Comparison of ENCODE assay signal across 11 cellular contexts in genomic region chr7:128827971-128828711, GRCh38. TPM values are rescaled to one million over a fixed set of nuclear protein-coding genes. Genes with fewer than 3 reads are reported as not detected.
A peak's percentile ranks its signal among the peaks of the same experiment; 100 is the strongest.
DNase-seq lines count a peak whose midpoint lies in the region; ATAC-seq lines count a peak whose summit lies in the region.
"Had no signal": no experiment of that assay in that cellular context is flagged by ENCODE, and none has a peak within 500 bp of the region (broad histone marks: within the 10 kb centered on the region; RNA-seq: fewer than 3 reads in every experiment).

No MANE protein-coding gene starts in this region.

- H3K9me3 ChIP-seq in ectodermal cell (ENCODE audit: control insufficient read depth, low read length): no peaks in the 10 kb centered on the region
- no peaks in the 10 kb centered on the region for H3K9me3 ChIP-seq in mesodermal cell (ENCODE audit: control insufficient read depth, low read length)
- no peaks in the 10 kb centered on the region for H3K9me3 ChIP-seq in aorta (ENCODE audit: control insufficient read depth, low read length)

- intact Hi-C loops in aorta (cut with DNase I): loop anchor here in 1 of 2 donors (5.0 kb wide), 1 partner anchor 36 kb away; the partner anchor contains the start of gene CCDC136

- no peaks in the 10 kb centered on the region for H3K36me3 ChIP-seq in ectodermal cell (ENCODE audit: control insufficient read depth, insufficient read depth, low read length)
- no peaks in the 10 kb centered on the region for H3K36me3 ChIP-seq in mesodermal cell (ENCODE audit: control insufficient read depth, insufficient read depth, low read length)
- H3K36me3 ChIP-seq in aorta (ENCODE audit: control insufficient read depth in 1 of 2, insufficient read depth in 2 of 2, low read length in 1 of 2): no peaks in the 10 kb centered on the region

- ATAC-seq in aorta (ENCODE audit: low FRiP score): no peak

- 58 to 68% methylated on average over 10 of the region's 10 CpGs for WGBS in ectodermal cell, 2 experiments
- WGBS in mesodermal cell (ENCODE audit: insufficient coverage in 2 of 2), 2 experiments: 30 to 42% methylated on average over 4 to 8 of the region's 10 CpGs
- WGBS in aorta, 2 donors: 19 to 30% methylated on average over 10 of the region's 10 CpGs

- peaks cover 38% of the 10 kb centered on the region for H3K4me1 ChIP-seq in ectodermal cell (ENCODE audit: control insufficient read depth, insufficient read depth, low read length)
- H3K4me1 ChIP-seq in mesodermal cell (ENCODE audit: control insufficient read depth, insufficient read depth, low read length, poor library complexity, severe bottlenecking): peaks cover 39% of the 10 kb centered on the region
- no peaks in the 10 kb centered on the region for H3K4me1 ChIP-seq in aorta (ENCODE audit: control insufficient read depth in 1 of 2, insufficient read depth in 2 of 2, low read length in 2 of 2)

- DNase-seq in DMS 273 (lab: John Stamatoyannopoulos, UW; ENCODE audit: unreplicated experiment): peak; percentile 42
- no peak for DNase-seq in DMS 273 treated with DMSO at 0.1 percent for 48 hours (lab: John Stamatoyannopoulos, UW)
- DNase-seq in aorta: peak; percentile 68 to 85
- no peak for DNase-seq in COLO668 (lab: John Stamatoyannopoulos, UW; ENCODE audit: unreplicated experiment)
- no peak for DNase-seq in GF-D8 (lab: John Stamatoyannopoulos, UW)
- DNase-seq in pons (ENCODE audit: low spot score): no peak
- DNase-seq: NCI-H2081 treated with DMSO at 0.1 percent for 48 hours had no signal

- H3K27ac ChIP-seq in ectodermal cell (ENCODE audit: insufficient read depth, low read depth, low read length, poor library complexity, severe bottlenecking): peak overlapping the region; percentile 47
- H3K27ac ChIP-seq in mesodermal cell (ENCODE audit: low read depth, low read length, severe bottlenecking): peak overlapping the region; percentile 98
- H3K27ac ChIP-seq in aorta (ENCODE audit: low read depth in 1 of 2, low read length in 2 of 2): peak overlapping the region; percentile 63 to 75
- H3K27ac ChIP-seq: 22Rv1 had no signal

- H3K4me3 ChIP-seq in ectodermal cell (ENCODE audit: insufficient read depth, low read depth, low read length) (no peak overlapping the region), mesodermal cell (ENCODE audit: extremely low read depth, insufficient read depth, low read length, poor library complexity, severe bottlenecking) (no peak overlapping the region), aorta (ENCODE audit: low read length in 2 of 2) (no peak overlapping the region)

- H3K27me3 ChIP-seq in ectodermal cell (ENCODE audit: control insufficient read depth, insufficient read depth, low read length, poor library complexity, severe bottlenecking) (peaks cover 20% of the 10 kb centered on the region), aorta (ENCODE audit: control insufficient read depth in 1 of 2, insufficient read depth in 2 of 2, low read length in 1 of 2) (no peaks in the 10 kb centered on the region)

RNA-seq across cellular contexts. Expression of gene FLNC, which starts 2.1 kb away (rescaled TPM):
- 24.9 TPM for polyA plus RNA-seq in ectodermal cell (2013, experiment 1 of 4)
- polyA plus RNA-seq in ectodermal cell (2013, experiment 2 of 4): 32.0 TPM
- polyA plus RNA-seq in ectodermal cell (2013, experiment 3 of 4): 23.6 TPM
- 25.5 TPM for polyA plus RNA-seq in ectodermal cell (2013, experiment 4 of 4)
- polyA plus RNA-seq in mesodermal cell (2013, experiment 1 of 2): 147 TPM
- polyA plus RNA-seq in mesodermal cell (2013, experiment 2 of 2): 116 TPM
- 100 to 1,000 TPM; 135 to 245 TPM for total RNA-seq in aorta
- polyA plus RNA-seq in aorta: 10 to 100 TPM in 1 of 2 donors, 1 to 10 TPM in 1; 7.8 to 18.3 TPM

RNA-seq across cellular contexts. Expression of gene ATP6V1F, which starts 34.5 kb away (rescaled TPM):
- polyA plus RNA-seq in ectodermal cell (2013, experiment 1 of 4): 154 TPM
- polyA plus RNA-seq in ectodermal cell (2013, experiment 2 of 4): 141 TPM
- polyA plus RNA-seq in ectodermal cell (2013, experiment 3 of 4): 119 TPM
- polyA plus RNA-seq in ectodermal cell (2013, experiment 4 of 4): 139 TPM
- 134 TPM for polyA plus RNA-seq in mesodermal cell (2013, experiment 1 of 2)
- polyA plus RNA-seq in mesodermal cell (2013, experiment 2 of 2): 119 TPM
- total RNA-seq in aorta: 10 to 100 TPM; 83.7 to 84.8 TPM
- polyA plus RNA-seq in aorta: 100 to 1,000 TPM; 120 to 270 TPM

RNA-seq across cellular contexts. Expression of gene CCDC136, which starts 36.4 kb away (rescaled TPM):
- polyA plus RNA-seq in ectodermal cell (2013, experiment 1 of 4): 109 TPM
- 139 TPM for polyA plus RNA-seq in ectodermal cell (2013, experiment 2 of 4)
- polyA plus RNA-seq in ectodermal cell (2013, experiment 3 of 4): 78.3 TPM
- polyA plus RNA-seq in ectodermal cell (2013, experiment 4 of 4): 95.7 TPM
- 32.7 TPM for polyA plus RNA-seq in mesodermal cell (2013, experiment 1 of 2)
- 33.8 TPM for polyA plus RNA-seq in mesodermal cell (2013, experiment 2 of 2)
- total RNA-seq in aorta: 10 to 100 TPM; 18.3 to 29.5 TPM
- polyA plus RNA-seq in aorta: 1 to 10 TPM; 7.5 to 8.9 TPM

RNA-seq across cellular contexts. Expression of gene OPN1SW, which starts 52.5 kb away (rescaled TPM):
- not detected for polyA plus RNA-seq in ectodermal cell (2013, experiment 1 of 4)
- not detected for polyA plus RNA-seq in ectodermal cell (2013, experiment 2 of 4)
- not detected for polyA plus RNA-seq in ectodermal cell (2013, experiment 3 of 4)
- 0.45 TPM for polyA plus RNA-seq in ectodermal cell (2013, experiment 4 of 4)
- not detected for polyA plus RNA-seq in mesodermal cell (2013, experiment 1 of 2)
- polyA plus RNA-seq in mesodermal cell (2013, experiment 2 of 2): not detected
- total RNA-seq in aorta: not detected
- polyA plus RNA-seq in aorta: not detected
- total RNA-seq: mononuclear cell had no signal

Comparison
In these comparisons a context has a peak if more than half of its experiments do, and no peak if none do; other contexts are left out.
1. DNase-seq: peak in DMS 273 (single experiment) and aorta (2 of 2); none in DMS 273 treated with DMSO at 0.1 percent for 48 hours (single experiment), COLO668 (single experiment), GF-D8 (single experiment) and pons (single experiment).
2. H3K27ac ChIP-seq: peak in every context shown above with its lines; median percentile 98 in mesodermal cell; 69 in aorta; 47 in ectodermal cell.